6 cellular contexts compared by ENCODE assay signal in genomic region chr12:6970096-6970527, GRCh38. TPM values are rescaled to one million over a fixed set of nuclear protein-coding genes. Genes with fewer than 3 reads are reported as not detected.
DNase-seq lines count a peak whose midpoint lies in the region; ATAC-seq and TF ChIP-seq lines count a peak whose summit lies in the region.

No MANE protein-coding gene starts in this region.

- peak overlapping the region; percentile 94 to 98 for H3K27ac Mint-ChIP-seq in natural killer cell treated with Interleukin-12 subunit alpha and Interleukin-12 subunit beta and Interleukin-15 and Interleukin-18, amount 100 ng/mL, for 72 hours

- no peak overlapping the region for H2AFZ ChIP-seq in ACC112 (ENCODE audit: low read length, unreplicated experiment)

- H3K27me3 Mint-ChIP-seq in natural killer cell treated with Interleukin-12 subunit alpha and Interleukin-12 subunit beta and Interleukin-15 and Interleukin-18, amount 100 ng/mL, for 72 hours: no peaks in the 10 kb centered on the region

- H3K36me3 Mint-ChIP-seq in natural killer cell treated with Interleukin-12 subunit alpha and Interleukin-12 subunit beta and Interleukin-15 and Interleukin-18, amount 100 ng/mL, for 72 hours: peaks cover 41% of the 10 kb centered on the region

- peaks cover 32 to 57% of the 10 kb centered on the region in 2 donors for H3K4me1 Mint-ChIP-seq in natural killer cell treated with Interleukin-12 subunit alpha and Interleukin-12 subunit beta and Interleukin-15 and Interleukin-18, amount 100 ng/mL, for 72 hours (ENCODE audit: low read depth in 2 of 2)

- H3K4me3 ChIP-seq in ACC112 (ENCODE audit: low read depth, low read length) (peak overlapping the region; percentile 89), astrocyte of the spinal cord (ENCODE audit: low read depth, low read length) (peak overlapping the region; percentile 85)

- no peaks in the 10 kb centered on the region for H3K9me3 Mint-ChIP-seq in natural killer cell treated with Interleukin-12 subunit alpha and Interleukin-12 subunit beta and Interleukin-15 and Interleukin-18, amount 100 ng/mL, for 72 hours

- no peak for TF ChIP-seq CTCF in astrocyte of the spinal cord (IDR thresholded peaks at IDR 0.05; ENCODE audit: low read depth, low read length)

- H3K4me3 Mint-ChIP-seq in natural killer cell treated with Interleukin-12 subunit alpha and Interleukin-12 subunit beta and Interleukin-15 and Interleukin-18, amount 100 ng/mL, for 72 hours: peak overlapping the region; percentile 100

- H3K27me3 ChIP-seq in ACC112 (ENCODE audit: insufficient read depth, low read length): no peaks in the 10 kb centered on the region

- DNase-seq in astrocyte of the spinal cord (ENCODE audit: low read depth, low spot score) (no peak), HT-29 (ENCODE audit: low spot score) (no peak)
- no peak for DNase-seq in natural killer cell treated with Interleukin-12 subunit alpha and Interleukin-12 subunit beta and Interleukin-15 and Interleukin-18, amount 100 ng/mL, for 72 hours (ENCODE audit: low spot score)

- peaks cover 19% of the 10 kb centered on the region; the same call in 1 of the 2 replicates for H3K36me3 ChIP-seq in ACC112 (ENCODE audit: insufficient read depth, low read length)

- H3K79me2 ChIP-seq in ACC112 (ENCODE audit: control insufficient read depth, insufficient read depth, low read length, unreplicated experiment): peaks cover 54% of the 10 kb centered on the region

- H3K4me1 ChIP-seq in ACC112 (ENCODE audit: control insufficient read depth, insufficient read depth, low read length, unreplicated experiment): peaks cover 22% of the 10 kb centered on the region

- ATAC-seq in HG02763 (IDR thresholded peaks at IDR 0.05; ENCODE audit: unreplicated experiment) (peak; percentile 21), GM19351 (IDR thresholded peaks at IDR 0.05; ENCODE audit: unreplicated experiment) (no peak)
- peak in 1 of 2 donors; percentile 51 for ATAC-seq in natural killer cell treated with Interleukin-12 subunit alpha and Interleukin-12 subunit beta and Interleukin-15 and Interleukin-18, amount 100 ng/mL, for 72 hours

- in situ Hi-C loops in astrocyte of the spinal cord (cut with HindIII; ENCODE audit: low sequenced_read_pairs): no loop called here

- H3K27ac ChIP-seq in ACC112 (ENCODE audit: low read depth, low read length): peak overlapping the region; percentile 59

RNA-seq across cellular contexts. Expression of gene PHB2, which starts 0.4 kb away (rescaled TPM):
- total RNA-seq in natural killer cell treated with Interleukin-12 subunit alpha and Interleukin-12 subunit beta and Interleukin-15 and Interleukin-18, amount 100 ng/mL, for 72 hours: 100 to 1,000 TPM; 227 to 350 TPM
- 417 and 420 TPM in 2 replicates for total RNA-seq in HT-29 (2014; rRNA removed; shearing (Covaris generic))

RNA-seq across cellular contexts. Expression of gene EMG1, which starts 0.6 kb away (rescaled TPM):
- total RNA-seq in natural killer cell treated with Interleukin-12 subunit alpha and Interleukin-12 subunit beta and Interleukin-15 and Interleukin-18, amount 100 ng/mL, for 72 hours: 100 to 1,000 TPM in 1 of 2 donors, 10 to 100 TPM in 1; 74.9 to 141 TPM
- total RNA-seq in HT-29 (2014; rRNA removed; shearing (Covaris generic)): 59.5 and 64.0 TPM in 2 replicates

RNA-seq across cellular contexts. Expression of gene PTPN6, which starts 19.0 kb away (rescaled TPM):
- 100 to 1,000 TPM in 1 of 2 donors, 10 to 100 TPM in 1; 71.6 to 131 TPM for total RNA-seq in natural killer cell treated with Interleukin-12 subunit alpha and Interleukin-12 subunit beta and Interleukin-15 and Interleukin-18, amount 100 ng/mL, for 72 hours
- 29.2 and 35.2 TPM in 2 replicates for total RNA-seq in HT-29 (2014; rRNA removed; shearing (Covaris generic))

RNA-seq across cellular contexts. Expression of gene C12orf57, which starts 26.3 kb away (rescaled TPM):
- total RNA-seq in natural killer cell treated with Interleukin-12 subunit alpha and Interleukin-12 subunit beta and Interleukin-15 and Interleukin-18, amount 100 ng/mL, for 72 hours: 100 to 1,000 TPM in 1 of 2 donors, 10 to 100 TPM in 1; 89.7 to 106 TPM
- 102 and 112 TPM in 2 replicates for total RNA-seq in HT-29 (2014; rRNA removed; shearing (Covaris generic))

RNA-seq across cellular contexts. Expression of gene RNU7-1, which starts 26.5 kb away (rescaled TPM):
- total RNA-seq in natural killer cell treated with Interleukin-12 subunit alpha and Interleukin-12 subunit beta and Interleukin-15 and Interleukin-18, amount 100 ng/mL, for 72 hours: not detected
- not detected in 2 replicates for total RNA-seq in HT-29 (2014; rRNA removed; shearing (Covaris generic))
